20 cellular contexts compared by ENCODE assay signal in genomic region chr2:169001116-169001815, GRCh38. TPM values are rescaled to one million over a fixed set of nuclear protein-coding genes. Genes with fewer than 3 reads are reported as not detected.
DNase-seq lines count a peak whose midpoint lies in the region; ATAC-seq and TF ChIP-seq lines count a peak whose summit lies in the region.
"Had no signal": no experiment of that assay in that cellular context is flagged by ENCODE, and none has a peak within 500 bp of the region (broad histone marks: within the 10 kb centered on the region; RNA-seq: fewer than 3 reads in every experiment).

No MANE protein-coding gene starts in this region.

- H2AFZ ChIP-seq in GM23338 = no peak overlapping the region

- no peaks in the 10 kb centered on the region for H3K36me3 ChIP-seq in GM23338 (ENCODE audit: insufficient read depth)
- H3K36me3 ChIP-seq: ascending aorta, colonic mucosa, SJCRH30 had no signal

- ATAC-seq in activated naive CD4-positive, alpha-beta T cell treated with anti-CD3 and anti-CD28 coated beads, Interleukin-2, amount 50 U/mL, for 72 hours = peak; percentile 46 to 72
- peak; percentile 95 for ATAC-seq in stimulated activated naive CD8-positive, alpha-beta T cell treated with anti-CD3 and anti-CD28 coated beads, Interleukin-15, Interleukin-2, amounts not matched to agents 100 U/mL and 50 U/mL, for 24 hours
- ATAC-seq in GM23338 = no peak
- ATAC-seq: sciatic nerve had no signal

- no peaks in the 10 kb centered on the region for H4K20me1 ChIP-seq in GM23338 (replicated peaks; ENCODE audit: insufficient read depth)

- H3K4me3 ChIP-seq in fibroblast of villous mesenchyme (ENCODE audit: low read depth, low read length) = no peak overlapping the region
- no peak overlapping the region for H3K4me3 ChIP-seq in GM23338
- H3K4me3 ChIP-seq: ascending aorta, colonic mucosa, SJCRH30 had no signal

- no peak overlapping the region for H3K27ac Mint-ChIP-seq in activated naive CD4-positive, alpha-beta T cell treated with anti-CD3 and anti-CD28 coated beads, Interleukin-2, amount 50 U/mL, for 72 hours
- no peak overlapping the region for H3K27ac Mint-ChIP-seq in GM23338
- H3K27ac Mint-ChIP-seq: CD14-positive monocyte had no signal

- TF ChIP-seq CTCF in fibroblast of villous mesenchyme (IDR thresholded peaks at IDR 0.05; ENCODE audit: insufficient read depth, low read depth, low read length) (no peak), GM23338 (conservative IDR thresholded peaks at IDR 0.05; ENCODE audit: low read depth in 2 of 2) (no peak)

- peaks cover 3% of the 10 kb centered on the region; the same call in 1 of the 2 replicates for H3K9me2 ChIP-seq in GM23338 (ENCODE audit: insufficient read depth)

- H3K9me3 Mint-ChIP-seq in activated naive CD4-positive, alpha-beta T cell treated with anti-CD3 and anti-CD28 coated beads, Interleukin-2, amount 50 U/mL, for 72 hours = no peaks in the 10 kb centered on the region
- H3K9me3 Mint-ChIP-seq in GM23338 = no peaks in the 10 kb centered on the region; the same call in 2 of the 3 replicates

- H3K36me3 Mint-ChIP-seq in activated naive CD4-positive, alpha-beta T cell treated with anti-CD3 and anti-CD28 coated beads, Interleukin-2, amount 50 U/mL, for 72 hours = peaks cover 0 to 6% of the 10 kb centered on the region in 2 donors
- H3K36me3 Mint-ChIP-seq in GM23338 (ENCODE audit: low read depth) = no peaks in the 10 kb centered on the region
- H3K36me3 Mint-ChIP-seq: CD14-positive monocyte had no signal

- H3K4me1 Mint-ChIP-seq in GM23338 = no peaks in the 10 kb centered on the region

- H3K79me2 ChIP-seq in GM23338 (replicated peaks; ENCODE audit: insufficient read depth) = no peaks in the 10 kb centered on the region

- H3F3A ChIP-seq in GM23338 (replicated peaks; ENCODE audit: low read depth) = no peaks in the 10 kb centered on the region

- no peak overlapping the region for H3K4me2 ChIP-seq in GM23338

- no peak overlapping the region for H3K4me3 Mint-ChIP-seq in GM23338

- DNase-seq in activated naive CD4-positive, alpha-beta T cell treated with anti-CD3 and anti-CD28 coated beads, Interleukin-2, amount 50 U/mL, for 72 hours (ENCODE audit: low spot score in 2 of 2) = no peak
- no peak for DNase-seq in activated naive CD4-positive, alpha-beta T cell treated with anti-CD3 and anti-CD28 coated beads, Interleukin-2, amount 50 U/mL, for 16 hours
- DNase-seq in amniotic epithelial cell (ENCODE audit: low read depth) = peak; percentile 30
- peak; percentile 11 for DNase-seq in fibroblast of villous mesenchyme (ENCODE audit: low read depth)
- peak; percentile 37 for DNase-seq in stimulated activated naive CD8-positive, alpha-beta T cell treated with anti-CD3 and anti-CD28 coated beads, Interleukin-15, Interleukin-2, amounts not matched to agents 100 U/mL and 50 U/mL, for 24 hours
- DNase-seq in GM23338 (ENCODE audit: low spot score) = no peak
- DNase-seq in NCI-H1092 treated with DMSO at 0.1 percent for 48 hours (lab: John Stamatoyannopoulos, UW) = no peak
- no peak for DNase-seq in NCI-H1048 (lab: John Stamatoyannopoulos, UW)
- DNase-seq: activated effector memory CD4-positive, alpha-beta T cell treated with anti-CD3 and anti-CD28 coated beads, Interleukin-2, amount 50 U/mL, for 16 hours; colonic mucosa; hippocampal formation; IMR-90; kidney; NCI-H187; NCI-H345; SJCRH30 had no signal

- H3K4me1 ChIP-seq in GM23338 (ENCODE audit: insufficient read depth) = no peaks in the 10 kb centered on the region
- H3K4me1 ChIP-seq: ascending aorta, colonic mucosa, SJCRH30 had no signal

- peaks cover 2% of the 10 kb centered on the region for H3K27me3 Mint-ChIP-seq in GM23338 (ENCODE audit: insufficient read depth, low read depth, poor library complexity)

- H3K27ac ChIP-seq in GM23338 (ENCODE audit: low read depth) = no peak overlapping the region
- H3K27ac ChIP-seq: ascending aorta, colonic mucosa, SJCRH30 had no signal

- no peaks in the 10 kb centered on the region for H3K27me3 ChIP-seq in GM23338 (ENCODE audit: insufficient read depth)
- H3K27me3 ChIP-seq: ascending aorta, colonic mucosa, SJCRH30 had no signal

TF ChIP-seq in GM23338, 12 proteins besides CTCF, POLR2A, EP300 and RAD21 (continues in another document):
- no peak for TF ChIP-seq EZH2phosphoT487 (IDR thresholded peaks at IDR 0.05; ENCODE audit: unreplicated experiment)
- no peak for TF ChIP-seq JUNB (IDR thresholded peaks at IDR 0.05; ENCODE audit: unreplicated experiment)
- no peak for TF ChIP-seq NANOG (IDR thresholded peaks at IDR 0.05; ENCODE audit: borderline replicate concordance)
- no peak for TF ChIP-seq CREB1 (CRISPR knock-in tag; IDR thresholded peaks at IDR 0.05; ENCODE audit: low read depth)
- no peak for TF ChIP-seq ZNF462 (CRISPR knock-in tag; IDR thresholded peaks at IDR 0.05)
- TF ChIP-seq ETS1 (IDR thresholded peaks at IDR 0.05) = no peak
- no peak for TF ChIP-seq POLR2AphosphoS5 (IDR thresholded peaks at IDR 0.05; ENCODE audit: low read depth)

RNA-seq across cellular contexts. Expression of gene ABCB11, which starts 29.9 kb away (rescaled TPM):
- not detected for total RNA-seq in activated naive CD4-positive, alpha-beta T cell treated with anti-CD3 and anti-CD28 coated beads, Interleukin-2, amount 50 U/mL, for 72 hours
- under 0.01 TPM in 1 of 2 replicates, not detected in the other for total RNA-seq in fibroblast of villous mesenchyme
- not detected in 2 replicates for total RNA-seq in GM23338 (2014; rRNA removed; shearing (Covaris generic))
- polyA plus RNA-seq in GM23338 (2016; fragmentation: Nextera tagmentation; extraction: Ambion mirVana) = 0.03 TPM in 1 of 2 replicates, not detected in the other
- total RNA-seq: ascending aorta, IMR-90, osteocyte, SJCRH30 had no signal
- polyA plus RNA-seq: CD14-positive monocyte, IMR-90 had no signal

Comparison
In these comparisons a context has a peak if more than half of its experiments do, and no peak if none do; other contexts are left out.
1. DNase-seq: peak in amniotic epithelial cell (single experiment), fibroblast of villous mesenchyme (single experiment) and stimulated activated naive CD8-positive, alpha-beta T cell treated with anti-CD3 and anti-CD28 coated beads, Interleukin-15, Interleukin-2, amounts not matched to agents 100 U/mL and 50 U/mL, for 24 hours (single experiment); none in activated naive CD4-positive, alpha-beta T cell treated with anti-CD3 and anti-CD28 coated beads, Interleukin-2, amount 50 U/mL, for 72 hours (0 of 2), activated naive CD4-positive, alpha-beta T cell treated with anti-CD3 and anti-CD28 coated beads, Interleukin-2, amount 50 U/mL, for 16 hours (single experiment), GM23338 (single experiment), NCI-H1092 treated with DMSO at 0.1 percent for 48 hours (single experiment) and NCI-H1048 (single experiment).